22 cellular contexts compared by ENCODE assay signal in genomic region chr17:65332779-65333178, GRCh38.
"Had no signal": no experiment of that assay in that cellular context is flagged by ENCODE, and none has a peak within 500 bp of the region (broad histone marks: within the 10 kb centered on the region; RNA-seq: fewer than 3 reads in every experiment).

No MANE protein-coding gene starts in this region.

- H3K36me3 ChIP-seq: right lobe of liver, spleen, stomach, thoracic aorta, transverse colon had no signal

- H3K9me3 ChIP-seq: psoas muscle, right lobe of liver, spleen, stomach, thoracic aorta, transverse colon had no signal

- H3K27ac ChIP-seq: coronary artery, foreskin keratinocyte, hepatocyte, psoas muscle, right lobe of liver, spleen, stomach, thoracic aorta, transverse colon had no signal

- H3K27ac Mint-ChIP-seq: endodermal cell, naive B cell, nephron had no signal

- H3K4me3 Mint-ChIP-seq: endodermal cell, naive B cell, nephron had no signal

- H2AFZ ChIP-seq: hepatocyte had no signal

- H3K9me3 Mint-ChIP-seq: endodermal cell had no signal

- H3K79me2 ChIP-seq: hepatocyte had no signal

- H3K4me2 ChIP-seq: hepatocyte had no signal

- DNase-seq: effector CD4-positive, alpha-beta T cell; endodermal cell; erythroblast; head of caudate nucleus; left colon; left ventricle myocardium superior; naive B cell; occipital lobe; psoas muscle; retina; right lobe of liver; spleen; stimulated activated CD4-positive, alpha-beta T cell treated with anti-CD3 and anti-CD28 coated beads, Interleukin-2, amount 100 ng/mL, for 24 hours; stimulated activated naive CD4-positive, alpha-beta T cell; stomach; substantia nigra; transverse colon had no signal

- ATAC-seq: left colon, left ventricle myocardium superior, psoas muscle, right lobe of liver had no signal

- H3K27me3 ChIP-seq: foreskin keratinocyte, hepatocyte, right lobe of liver, stomach, transverse colon had no signal

- H3K36me3 Mint-ChIP-seq: naive B cell had no signal

- H3K4me1 Mint-ChIP-seq: naive B cell, nephron had no signal

- H3K4me3 ChIP-seq: coronary artery, hepatocyte, psoas muscle, right lobe of liver, spleen, stomach, thoracic aorta, transverse colon had no signal

- H3K4me1 ChIP-seq: foreskin keratinocyte, psoas muscle, right lobe of liver, spleen, stomach, transverse colon had no signal
